ENCODE assay signal across 1 cellular context in genomic region chr7:27361522-27361921, GRCh38.
TF ChIP-seq lines count a peak whose summit lies in the region.

No MANE protein-coding gene starts in this region.

TF ChIP-seq in K562, 482 proteins besides CTCF, POLR2A, EP300 and RAD21 (continued from another document):
- TF ChIP-seq CREB3L1 (IDR thresholded peaks at IDR 0.05; ENCODE audit: borderline replicate concordance, low read depth) (peak; percentile 76; the same call in 1 of the 2 replicates), E4F1 (CRISPR knock-in tag; IDR thresholded peaks at IDR 0.05; ENCODE audit: borderline replicate concordance) (no peak), BCOR (IDR thresholded peaks at IDR 0.05) (no peak), SMARCE1 (IDR thresholded peaks at IDR 0.05) (no peak), RBM25 (IDR thresholded peaks at IDR 0.05; ENCODE audit: low read depth, low read length, severe bottlenecking) (peak; percentile 90), ZC3H8 (IDR thresholded peaks at IDR 0.05) (no peak), MXD1 (CRISPR knock-in tag; IDR thresholded peaks at IDR 0.05; ENCODE audit: borderline replicate concordance, poor library complexity, severe bottlenecking) (no peak), HNRNPLL (IDR thresholded peaks at IDR 0.05; ENCODE audit: low read depth, low read length, poor library complexity, severe bottlenecking) (peak; percentile 70), SRSF1 (IDR thresholded peaks at IDR 0.05; ENCODE audit: low read depth, low read length) (no peak), ZKSCAN3 (CRISPR knock-in tag; IDR thresholded peaks at IDR 0.05) (no peak), NFATC3 (IDR thresholded peaks at IDR 0.05) (no peak), ILK (tag; IDR thresholded peaks at IDR 0.05; ENCODE audit: borderline replicate concordance, low read depth) (no peak), EWSR1 (IDR thresholded peaks at IDR 0.05; ENCODE audit: borderline replicate concordance, low read depth, partially characterized antibody) (no peak), SMARCA5 (IDR thresholded peaks at IDR 0.05) (no peak), TCF7 (IDR thresholded peaks at IDR 0.05; ENCODE audit: borderline replicate concordance) (no peak), IRF1 (CRISPR knock-in tag; IDR thresholded peaks at IDR 0.05; ENCODE audit: borderline replicate concordance) (0 out of 2 replicates have a peak, but pooled peaks have one; percentile 35), SMARCC2 (IDR thresholded peaks at IDR 0.05; ENCODE audit: low read depth) (no peak), GABPB2 (CRISPR knock-in tag; conservative IDR thresholded peaks at IDR 0.05) (no peak)
TF ChIP-seq in K562: peak in this region for 31.
